9 cellular contexts compared by ENCODE assay signal in genomic region chr5:88666761-88667186, GRCh38.
DNase-seq lines count a peak whose midpoint lies in the region; ATAC-seq, FAIRE-seq and TF ChIP-seq lines count a peak whose summit lies in the region.
"Had no signal": no experiment of that assay in that cellular context is flagged by ENCODE, and none has a peak within 500 bp of the region (broad histone marks: within the 10 kb centered on the region; RNA-seq: fewer than 3 reads in every experiment).

No MANE protein-coding gene starts in this region.

- H3K9me3 Mint-ChIP-seq in WTC11, result no peaks in the 10 kb centered on the region
- no peaks in the 10 kb centered on the region for H3K9me3 Mint-ChIP-seq in type B pancreatic cell

- H3K9me3 ChIP-seq in heart right ventricle (no peaks in the 10 kb centered on the region), right atrium auricular region (no peaks in the 10 kb centered on the region), iPS-20b (ENCODE audit: insufficient read depth, low read depth, low read length) (no peaks in the 10 kb centered on the region)

- ATAC-seq in heart right ventricle (no peak), HG03159 (IDR thresholded peaks at IDR 0.05; ENCODE audit: unreplicated experiment) (peak; percentile 56), WTC11 (peak; percentile 32)

- H3K27me3 Mint-ChIP-seq in WTC11 (ENCODE audit: low read depth) (peaks cover 98% of the 10 kb centered on the region), type B pancreatic cell (peaks cover 97% of the 10 kb centered on the region)

- H3K4me1 Mint-ChIP-seq in WTC11 (peaks cover 83% of the 10 kb centered on the region), type B pancreatic cell (ENCODE audit: unreplicated experiment) (no peaks in the 10 kb centered on the region)

- H3K27ac Mint-ChIP-seq in WTC11 (peak overlapping the region; percentile 94), type B pancreatic cell (no peak overlapping the region)

- H3K4me1 ChIP-seq in heart right ventricle (peaks cover 0 to 23% (median 9%) of the 10 kb centered on the region in 9 donors), right atrium auricular region (peaks cover 0 to 9% of the 10 kb centered on the region in 2 donors), iPS-20b (ENCODE audit: insufficient read depth, low read length) (peaks cover 58% of the 10 kb centered on the region)

- H3K36me3 Mint-ChIP-seq in WTC11 (no peaks in the 10 kb centered on the region), type B pancreatic cell (no peaks in the 10 kb centered on the region)

- H3K27me3 ChIP-seq in heart right ventricle (peaks cover 24 to 100% (median 100%) of the 10 kb centered on the region in 7 donors), right atrium auricular region (peaks cover 62 to 71% of the 10 kb centered on the region in 2 donors), iPS-20b (ENCODE audit: insufficient read depth, low read length) (peaks cover 100% of the 10 kb centered on the region)

- 3 to 4% methylated on average over 16 of the region's 16 CpGs for WGBS in heart right ventricle, 2 donors

- DNase-seq in heart right ventricle, result no peak
- DNase-seq in right atrium auricular region (ENCODE audit: low spot score), result no peak
- no peak for DNase-seq in WTC11 (ENCODE audit: low spot score)
- DNase-seq in type B pancreatic cell (ENCODE audit: extremely low spot score, unreplicated experiment), result no peak
- no peak for DNase-seq in GM13976 (ENCODE audit: low spot score)
- no peak for DNase-seq in urothelium cell line (ENCODE audit: low spot score)

- in situ Hi-C loops in GM13976 (cut with MboI; ENCODE audit: low sequenced_read_pairs, unreplicated experiment), result no loop called here

- FAIRE-seq in urothelium cell line (lab: Jason Lieb, UNC), result no peak
- FAIRE-seq: islet of Langerhans had no signal

- intact Hi-C loops in heart right ventricle (cut with DNase I), result no loop called here

- H3K4me3 Mint-ChIP-seq in WTC11, result peak overlapping the region; percentile 62
- peak overlapping the region; percentile 67 for H3K4me3 Mint-ChIP-seq in type B pancreatic cell

- H3K4me3 ChIP-seq in heart right ventricle (peak overlapping the region in 8 of 10 donors; percentile 15 to 48 (median 28)), right atrium auricular region (peak overlapping the region in 1 of 2 donors; percentile 25), iPS-20b (ENCODE audit: low read length) (peak overlapping the region; percentile 62)

- CTCF ChIA-PET in WTC11 (lab: Charles Lee), result interaction anchor here (1.2 to 2.1 kb wide), 4 partner anchors 13 to 886 kb away, joined by 4 to 9 read pairs (median 6); no protein-coding TSS in a partner anchor

- H3K36me3 ChIP-seq in heart right ventricle (no peaks in the 10 kb centered on the region), right atrium auricular region (no peaks in the 10 kb centered on the region), iPS-20b (ENCODE audit: insufficient read depth, low read depth, low read length) (no peaks in the 10 kb centered on the region)

- POLR2A ChIA-PET in WTC11 (lab: Charles Lee), result interaction anchor here (0.6 kb wide), 1 partner anchor 8 kb away, joined by 4 read pairs; no protein-coding TSS in a partner anchor

- TF ChIP-seq CTCF in heart right ventricle (IDR thresholded peaks at IDR 0.05) (no peak), right atrium auricular region (IDR thresholded peaks at IDR 0.05) (no peak), WTC11 (IDR thresholded peaks at IDR 0.05) (no peak), type B pancreatic cell (conservative IDR thresholded peaks at IDR 0.05) (no peak), GM13976 (IDR thresholded peaks at IDR 0.05; ENCODE audit: borderline replicate concordance, control extremely low read depth, extremely low read depth, insufficient read depth, missing control alignments) (no peak)

- peak overlapping the region; percentile 23; the same call in 1 of the 2 replicates for H3K9ac ChIP-seq in iPS-20b (ENCODE audit: low read depth, low read length)

- H3K27ac ChIP-seq in heart right ventricle (no peak overlapping the region), right atrium auricular region (no peak overlapping the region), iPS-20b (ENCODE audit: low read length) (no peak overlapping the region)

TF ChIP-seq in WTC11, 78 proteins besides CTCF, POLR2A, EP300 and RAD21:
- TF ChIP-seq ESRRA (CRISPR knock-in tag; IDR thresholded peaks at IDR 0.05; ENCODE audit: borderline replicate concordance), result no peak
- TF ChIP-seq, protein P1, sequence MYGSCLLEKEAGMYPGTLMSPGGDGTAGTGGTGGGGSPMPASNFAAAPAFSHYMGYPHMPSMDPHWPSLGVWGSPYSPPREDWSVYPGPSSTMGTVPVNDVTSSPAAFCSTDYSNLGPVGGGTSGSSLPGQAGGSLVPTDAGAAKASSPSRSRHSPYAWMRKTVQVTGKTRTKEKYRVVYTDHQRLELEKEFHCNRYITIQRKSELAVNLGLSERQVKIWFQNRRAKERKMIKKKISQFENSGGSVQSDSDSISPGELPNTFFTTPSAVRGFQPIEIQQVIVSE (CRISPR knock-in tag; IDR thresholded peaks at IDR 0.05; ENCODE audit: borderline replicate concordance), result no peak
- TF ChIP-seq SP1 (CRISPR knock-in tag; conservative IDR thresholded peaks at IDR 0.05), result no peak
- TF ChIP-seq ELF4 (CRISPR knock-in tag; IDR thresholded peaks at IDR 0.05; ENCODE audit: low read depth), result no peak
- TF ChIP-seq, protein P2, sequence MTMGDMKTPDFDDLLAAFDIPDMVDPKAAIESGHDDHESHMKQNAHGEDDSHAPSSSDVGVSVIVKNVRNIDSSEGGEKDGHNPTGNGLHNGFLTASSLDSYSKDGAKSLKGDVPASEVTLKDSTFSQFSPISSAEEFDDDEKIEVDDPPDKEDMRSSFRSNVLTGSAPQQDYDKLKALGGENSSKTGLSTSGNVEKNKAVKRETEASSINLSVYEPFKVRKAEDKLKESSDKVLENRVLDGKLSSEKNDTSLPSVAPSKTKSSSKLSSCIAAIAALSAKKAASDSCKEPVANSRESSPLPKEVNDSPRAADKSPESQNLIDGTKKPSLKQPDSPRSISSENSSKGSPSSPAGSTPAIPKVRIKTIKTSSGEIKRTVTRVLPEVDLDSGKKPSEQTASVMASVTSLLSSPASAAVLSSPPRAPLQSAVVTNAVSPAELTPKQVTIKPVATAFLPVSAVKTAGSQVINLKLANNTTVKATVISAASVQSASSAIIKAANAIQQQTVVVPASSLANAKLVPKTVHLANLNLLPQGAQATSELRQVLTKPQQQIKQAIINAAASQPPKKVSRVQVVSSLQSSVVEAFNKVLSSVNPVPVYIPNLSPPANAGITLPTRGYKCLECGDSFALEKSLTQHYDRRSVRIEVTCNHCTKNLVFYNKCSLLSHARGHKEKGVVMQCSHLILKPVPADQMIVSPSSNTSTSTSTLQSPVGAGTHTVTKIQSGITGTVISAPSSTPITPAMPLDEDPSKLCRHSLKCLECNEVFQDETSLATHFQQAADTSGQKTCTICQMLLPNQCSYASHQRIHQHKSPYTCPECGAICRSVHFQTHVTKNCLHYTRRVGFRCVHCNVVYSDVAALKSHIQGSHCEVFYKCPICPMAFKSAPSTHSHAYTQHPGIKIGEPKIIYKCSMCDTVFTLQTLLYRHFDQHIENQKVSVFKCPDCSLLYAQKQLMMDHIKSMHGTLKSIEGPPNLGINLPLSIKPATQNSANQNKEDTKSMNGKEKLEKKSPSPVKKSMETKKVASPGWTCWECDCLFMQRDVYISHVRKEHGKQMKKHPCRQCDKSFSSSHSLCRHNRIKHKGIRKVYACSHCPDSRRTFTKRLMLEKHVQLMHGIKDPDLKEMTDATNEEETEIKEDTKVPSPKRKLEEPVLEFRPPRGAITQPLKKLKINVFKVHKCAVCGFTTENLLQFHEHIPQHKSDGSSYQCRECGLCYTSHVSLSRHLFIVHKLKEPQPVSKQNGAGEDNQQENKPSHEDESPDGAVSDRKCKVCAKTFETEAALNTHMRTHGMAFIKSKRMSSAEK (CRISPR knock-in tag; IDR thresholded peaks at IDR 0.05; ENCODE audit: borderline replicate concordance), result no peak
TF ChIP-seq in WTC11: peak in this region for 0.

Comparison
In these comparisons a context has a peak if more than half of its experiments do, and no peak if none do; other contexts are left out.
1. ATAC-seq: peak in HG03159 (single experiment) and WTC11 (single experiment); none in heart right ventricle (0 of 8).